8 cellular contexts compared by ENCODE assay signal in genomic region chr5:154858251-154858971, GRCh38. TPM values are rescaled to one million over a fixed set of nuclear protein-coding genes. Genes with fewer than 3 reads are reported as not detected.
DNase-seq lines count a peak whose midpoint lies in the region; ATAC-seq, FAIRE-seq and TF ChIP-seq lines count a peak whose summit lies in the region.

CNOT8 (plus strand) TSS chr5:154858627; CDS start chr5:154863279, 4,652 bp downstream.

- dilution Hi-C loops in endothelial cell of umbilical vein (cut with MboI; ENCODE audit: extremely low pct_ligation_motif_present, low sequenced_read_pairs), result no loop called here

- CTCF ChIA-PET in OCI-LY7 (lab: Charles Lee; ENCODE audit: unreplicated experiment) (no interaction called here), endothelial cell of umbilical vein (lab: Charles Lee) (interaction anchor here (0.9 to 2.2 kb wide), 2 partner anchors 23 to 208 kb away, joined by 3 to 12 read pairs; no protein-coding TSS in a partner anchor)

- H3K79me2 ChIP-seq in OCI-LY7 (ENCODE audit: insufficient read depth, low read depth, low read length) (peaks cover 49% of the 10 kb centered on the region), endothelial cell of umbilical vein (ENCODE audit: control insufficient read depth, insufficient read depth, low read length) (peaks cover 49% of the 10 kb centered on the region)

- H3K4me3 ChIP-seq in OCI-LY7 (ENCODE audit: low read depth, low read length, poor library complexity, severe bottlenecking) (peak within 1 kb of the TSS; percentile 97), endothelial cell of umbilical vein (replicated peaks in 1 of 3; ENCODE audit: insufficient read depth in 1 of 3, low read depth in 1 of 3, low read length in 3 of 3) (peak within 1 kb of the TSS; percentile 94 to 100 (median 95)), mononuclear cell (ENCODE audit: low read length) (peak within 1 kb of the TSS; percentile 76)

- peaks cover 37% of the 10 kb centered on the region for H3K36me3 ChIP-seq in OCI-LY7 (ENCODE audit: insufficient read depth, low read length)
- peaks cover 3 to 5% of the 10 kb centered on the region in 2 experiments for H3K36me3 ChIP-seq in endothelial cell of umbilical vein (ENCODE audit: control insufficient read depth in 2 of 2, extremely low read depth in 1 of 2, insufficient read depth in 2 of 2, low read length in 2 of 2)

- peak within 1 kb of the TSS; percentile 98 for H3K9ac ChIP-seq in endothelial cell of umbilical vein (replicated peaks; ENCODE audit: extremely low read depth, insufficient read depth, low read length)

- DNase-seq in D721Med (ENCODE audit: insufficient read length, low spot score) (peak; percentile 46), HuH-7.5 (ENCODE audit: low spot score) (peak; percentile 78), OCI-LY7 (ENCODE audit: low spot score) (peak; percentile 98), activated T-cell treated with anti-CD3 and anti-CD28 coated beads for 1 hour (ENCODE audit: low read depth) (peak; percentile 96), endothelial cell of umbilical vein (ENCODE audit: low read depth, low spot score) (peak; percentile 97)
- peak; percentile 95 for DNase-seq in stimulated activated CD8-positive, alpha-beta memory T cell treated with anti-CD3 and anti-CD28 coated beads, Interleukin-4, amount 100 ng/mL, for 1 hour (ENCODE audit: low read depth in 2 of 2, low spot score in 1 of 2)

- no peak for TF ChIP-seq CTCF in D721Med (IDR thresholded peaks at IDR 0.05; ENCODE audit: insufficient read depth, missing control alignments)
- no peak for TF ChIP-seq CTCF in OCI-LY7 (conservative IDR thresholded peaks at IDR 0.05; ENCODE audit: low read length)
- TF ChIP-seq CTCF in endothelial cell of umbilical vein (IDR thresholded peaks at IDR 0.05; ENCODE audit: extremely low read depth in 1 of 2, insufficient read depth in 1 of 2, low read depth in 1 of 2, low read length in 2 of 2), result peak in 1 of 2 donors; percentile 2

- H4K20me1 ChIP-seq in OCI-LY7 (ENCODE audit: insufficient read depth, low read length) (peaks cover 28% of the 10 kb centered on the region), endothelial cell of umbilical vein (replicated peaks; ENCODE audit: control insufficient read depth, extremely low read depth, insufficient read depth, low read length) (peaks cover 3% of the 10 kb centered on the region)

- POLR2A ChIA-PET in OCI-LY7 (lab: Charles Lee), result interaction anchor here (0.7 to 1.1 kb wide), 4 partner anchors 13 to 174 kb away, joined by 3 to 5 read pairs (median 4); no protein-coding TSS in a partner anchor
- POLR2A ChIA-PET in endothelial cell of umbilical vein (lab: Charles Lee), result interaction anchor here (0.9 to 2.1 kb wide), 2 partner anchors 23 to 79 kb away, joined by 5 to 8 read pairs; partner anchors contain the start of gene GEMIN5

- H3K27me3 ChIP-seq in endothelial cell of umbilical vein (ENCODE audit: control insufficient read depth in 2 of 2, insufficient read depth in 2 of 2, low read length in 2 of 2), result no peaks in the 10 kb centered on the region
- H3K27me3 ChIP-seq in mononuclear cell (ENCODE audit: insufficient read depth, low read length), result no peaks in the 10 kb centered on the region

- peak within 1 kb of the TSS; percentile 89 for H3K27ac ChIP-seq in OCI-LY7 (ENCODE audit: low read depth, low read length, poor library complexity, severe bottlenecking)
- H3K27ac ChIP-seq in endothelial cell of umbilical vein (ENCODE audit: insufficient read depth, low read depth, low read length), result peak within 1 kb of the TSS; percentile 95

- BruUV-seq in OCI-LY7 (replicated peaks; lab: Mats Ljungman, UMichigan), result no TSS peak
- no TSS peak for BruUV-seq in endothelial cell of umbilical vein (replicated peaks; lab: Mats Ljungman, UMichigan)

- intact Hi-C loops in OCI-LY7 (cut with micrococcal nuclease; ENCODE audit: unreplicated experiment), result loop anchor here (1.0 to 5.0 kb wide), 5 partner anchors 82 to 668 kb away; partner anchors contain the start of genes GALNT10, LARP1, MRPL22 and SAP30L
- intact Hi-C loops in endothelial cell of umbilical vein (cut with micrococcal nuclease), result loop anchor here (1.0 to 10.0 kb wide), 8 partner anchors 46 to 574 kb away; partner anchors contain the start of genes GEMIN5, LARP1 and SAP30L

- TF ChIP-seq POLR2A in endothelial cell of umbilical vein (IDR thresholded peaks at IDR 0.05; ENCODE audit: low read depth, low read length), result peak; percentile 55

- H3K4me2 ChIP-seq in OCI-LY7 (ENCODE audit: low read length), result peak within 1 kb of the TSS; percentile 95
- peak within 1 kb of the TSS; percentile 90 for H3K4me2 ChIP-seq in endothelial cell of umbilical vein (ENCODE audit: insufficient read depth, low read length)

- peak within 1 kb of the TSS; percentile 85 for H2AFZ ChIP-seq in OCI-LY7 (ENCODE audit: low read length)
- H2AFZ ChIP-seq in endothelial cell of umbilical vein (ENCODE audit: low read depth, low read length), result peak within 1 kb of the TSS; percentile 95

- H3K9me1 ChIP-seq in endothelial cell of umbilical vein (replicated peaks; ENCODE audit: control insufficient read depth, extremely low read depth, insufficient read depth, low read length), result no peaks in the 10 kb centered on the region

- ATAC-seq in GM21526 (IDR thresholded peaks at IDR 0.05; ENCODE audit: low FRiP score, unreplicated experiment), result peak; percentile 80

- no peaks in the 10 kb centered on the region for H3K9me2 ChIP-seq in OCI-LY7 (ENCODE audit: insufficient read depth, low read length)

- H3K9me3 ChIP-seq in OCI-LY7 (ENCODE audit: low read length), result no peaks in the 10 kb centered on the region
- H3K9me3 ChIP-seq in endothelial cell of umbilical vein (replicated peaks; ENCODE audit: control insufficient read depth, insufficient read depth, low read length), result no peaks in the 10 kb centered on the region
- no peaks in the 10 kb centered on the region for H3K9me3 ChIP-seq in mononuclear cell (ENCODE audit: low read depth, low read length)

- H3K4me1 ChIP-seq in OCI-LY7 (ENCODE audit: insufficient read depth, low read length, poor library complexity, severe bottlenecking) (peaks cover 36% of the 10 kb centered on the region), endothelial cell of umbilical vein (ENCODE audit: control insufficient read depth, extremely low read depth, insufficient read depth, low read length) (peaks cover 27% of the 10 kb centered on the region), mononuclear cell (ENCODE audit: insufficient read depth, low read length) (peaks cover 48% of the 10 kb centered on the region)

- FAIRE-seq in D721Med (lab: Jason Lieb, UNC) (no peak), endothelial cell of umbilical vein (lab: Jason Lieb, UNC) (no peak)

TF ChIP-seq in endothelial cell of umbilical vein, 7 proteins besides CTCF, POLR2A, EP300 and RAD21:
- TF ChIP-seq GATA2 (IDR thresholded peaks at IDR 0.05; ENCODE audit: insufficient read depth, insufficient read length, low read depth, low read length), result no peak
- TF ChIP-seq FOS (IDR thresholded peaks at IDR 0.05; ENCODE audit: borderline replicate concordance, insufficient read depth, low read length), result no peak
- no peak for TF ChIP-seq JUN (IDR thresholded peaks at IDR 0.05; ENCODE audit: borderline replicate concordance, insufficient read depth, insufficient read length, low read depth)
- TF ChIP-seq POLR2AphosphoS5 (IDR thresholded peaks at IDR 0.05; ENCODE audit: insufficient read depth, low read depth, low read length), result peak; percentile 93
- peak; percentile 6 for TF ChIP-seq MYC (IDR thresholded peaks at IDR 0.05; ENCODE audit: low read depth, low read length)
- peak; percentile 23 for TF ChIP-seq MAX (IDR thresholded peaks at IDR 0.05; ENCODE audit: insufficient read depth, insufficient read length)

RNA-seq across cellular contexts. Expression of gene CNOT8, which starts in this region (rescaled TPM):
- 52.4 and 53.6 TPM in 2 replicates for total RNA-seq in OCI-LY7 (2014; rRNA removed; shearing (Covaris generic))
- total RNA-seq in OCI-LY7 (2022), result 79.4 and 85.3 TPM in 2 replicates
- total RNA-seq in endothelial cell of umbilical vein, result 53.7 and 57.0 TPM in 2 replicates
- polyA plus RNA-seq in endothelial cell of umbilical vein, result 34.6 and 42.6 TPM in 2 replicates
- polyA plus RNA-seq in endothelial cell of umbilical vein (2011; cell fraction: cytosol; rRNA removed), result 47.8 and 48.2 TPM in 2 replicates
- 56.0 and 61.1 TPM in 2 replicates for polyA plus RNA-seq in endothelial cell of umbilical vein (2011; cell fraction: nucleus; rRNA removed)
- 40.6 and 55.9 TPM in 2 replicates for polyA plus RNA-seq in endothelial cell of umbilical vein (2012)
- 62.7 and 64.2 TPM in 2 replicates for polyA minus RNA-seq in endothelial cell of umbilical vein
- 32.9 TPM for polyA minus RNA-seq in endothelial cell of umbilical vein (2011; cell fraction: cytosol; rRNA and poly(A)+ RNA removed)
- polyA minus RNA-seq in endothelial cell of umbilical vein (2011; cell fraction: nucleus; rRNA and poly(A)+ RNA removed), result 23.5 and 24.0 TPM in 2 replicates
- total RNA-seq in mononuclear cell, result 190 TPM

Comparison
In these comparisons a context has a peak if more than half of its experiments do, and no peak if none do; other contexts are left out.
1. Peak in every context shown above with its lines: DNase-seq, ATAC-seq, H3K4me3 ChIP-seq and H3K27ac ChIP-seq.
2. DNase-seq: peak in every context shown above with its lines; median percentile 98 in OCI-LY7; 97 in endothelial cell of umbilical vein; 96 in activated T-cell treated with anti-CD3 and anti-CD28 coated beads for 1 hour; 95 in stimulated activated CD8-positive, alpha-beta memory T cell treated with anti-CD3 and anti-CD28 coated beads, Interleukin-4, amount 100 ng/mL, for 1 hour; 78 in HuH-7.5; 46 in D721Med.